Comparison of ENCODE assay signal across 8 cellular contexts in genomic region chr19:18290250-18291018, GRCh38. TPM values are rescaled to one million over a fixed set of nuclear protein-coding genes. Genes with fewer than 3 reads are reported as not detected.
DNase-seq lines count a peak whose midpoint lies in the region; ATAC-seq, FAIRE-seq and TF ChIP-seq lines count a peak whose summit lies in the region.

No MANE protein-coding gene starts in this region.

- BruUV-seq in HepG2 (replicated peaks; lab: Mats Ljungman, UMichigan): no TSS peak

- H3K27me3 ChIP-seq in HepG2 (ENCODE audit: control insufficient read depth in 1 of 2, insufficient read depth in 2 of 2, low read length in 2 of 2): no peaks in the 10 kb centered on the region
- H3K27me3 ChIP-seq in Karpas-422 (ENCODE audit: low read length): no peaks in the 10 kb centered on the region

- H3K9me3 ChIP-seq in HepG2 (ENCODE audit: low read length) (no peaks in the 10 kb centered on the region), Karpas-422 (ENCODE audit: low read length) (no peaks in the 10 kb centered on the region)

- H3K9me2 ChIP-seq in Karpas-422 (replicated peaks; ENCODE audit: insufficient read depth, low read length): no peaks in the 10 kb centered on the region

- TF ChIP-seq RAD21 in HepG2 (CRISPR knock-in tag; IDR thresholded peaks at IDR 0.05): no peak

- no peak for FAIRE-seq in HepG2 (lab: Jason Lieb, UNC)

- POLR2A ChIA-PET in HepG2 (lab: Yijun Ruan, JAX): interaction anchor here (3.1 kb wide), 1 partner anchor 10 kb away, joined by 47 read pairs; the partner anchor contains the start of gene JUND

- H3K9ac ChIP-seq in HepG2 (ENCODE audit: insufficient read depth, low read depth, low read length): 0 out of 2 replicates have a peak overlapping the region, but pooled peaks have one; percentile 29
- H3K9ac ChIP-seq in Karpas-422 (ENCODE audit: low read length): no peak overlapping the region

- in situ Hi-C loops in HepG2 (cut with HindIII; ENCODE audit: extremely low pct_ligation_motif_present, low pct_unique_long_range_greater_than_20kb): no loop called here

- DNase-seq in NOMO-1 treated with dmso at 0.1 percent for 144 hours (lab: John Stamatoyannopoulos, UW; ENCODE audit: unreplicated experiment): peak; percentile 25
- DNase-seq in activated T-helper 9 cell treated with anti-CD3 and anti-CD28 coated beads, Interleukin-2, amount 50 U/mL, for 16 hours (ENCODE audit: low read depth): peak; percentile 82
- DNase-seq in HepG2 (ENCODE audit: low spot score): no peak
- peak; percentile 59 to 85 for DNase-seq in stimulated activated CD8-positive, alpha-beta memory T cell treated with anti-CD3 and anti-CD28 coated beads, Interleukin-4, amount 100 ng/mL, for 4 hours (ENCODE audit: low read depth in 2 of 2, low spot score in 1 of 2)
- no peak for DNase-seq in Karpas-422

- WGBS in HepG2 (ENCODE audit: low lambda C conversion rate): 31% methylated on average over 13 of the region's 15 CpGs

- H4K20me1 ChIP-seq in HepG2 (ENCODE audit: insufficient read depth, low read length) (no peaks in the 10 kb centered on the region), Karpas-422 (ENCODE audit: insufficient read depth, low read depth, low read length) (no peaks in the 10 kb centered on the region)

- no peak overlapping the region for H3K4me2 ChIP-seq in HepG2 (ENCODE audit: low read depth, low read length)
- no peak overlapping the region for H3K4me2 ChIP-seq in Karpas-422 (ENCODE audit: low read depth, low read length, poor library complexity, severe bottlenecking)

- intact Hi-C loops in HepG2 (cut with micrococcal nuclease; ENCODE audit: unreplicated experiment): no loop called here

- ATAC-seq in GM18498 (IDR thresholded peaks at IDR 0.05; ENCODE audit: unreplicated experiment) (peak; percentile 48), HepG2 (no peak), HG03159 (IDR thresholded peaks at IDR 0.05; ENCODE audit: unreplicated experiment) (no peak), GM19328 (IDR thresholded peaks at IDR 0.05; ENCODE audit: unreplicated experiment) (no peak)

- no peaks in the 10 kb centered on the region for H3K79me2 ChIP-seq in HepG2 (ENCODE audit: insufficient read depth, low read length)
- H3K79me2 ChIP-seq in Karpas-422 (ENCODE audit: low read length): no peaks in the 10 kb centered on the region

- TF ChIP-seq POLR2A in HepG2 (IDR thresholded peaks at IDR 0.05; ENCODE audit: insufficient read depth in 1 of 2, low read depth in 2 of 2, low read length in 2 of 2): no peak

- no peaks in the 10 kb centered on the region for H3K36me3 ChIP-seq in HepG2 (replicated peaks in 1 of 2; ENCODE audit: control insufficient read depth in 1 of 2, insufficient read depth in 2 of 2, low read length in 2 of 2)
- H3K36me3 ChIP-seq in Karpas-422 (ENCODE audit: insufficient read depth, low read length): no peaks in the 10 kb centered on the region

- peaks cover 85% of the 10 kb centered on the region for H3K4me1 ChIP-seq in HepG2 (ENCODE audit: insufficient read depth, low read length)
- H3K4me1 ChIP-seq in Karpas-422 (ENCODE audit: low read length): peaks cover 31% of the 10 kb centered on the region

- TF ChIP-seq EP300 in HepG2 (IDR thresholded peaks at IDR 0.05; ENCODE audit: low read depth in 2 of 2, low read length in 2 of 2) (no peak), HepG2 (CRISPR knock-in tag; IDR thresholded peaks at IDR 0.05; ENCODE audit: borderline replicate concordance) (no peak)

- H3K27ac ChIP-seq in HepG2 (ENCODE audit: extremely low read length, insufficient read depth, low read length): no peak overlapping the region
- H3K27ac ChIP-seq in Karpas-422 (ENCODE audit: low read length): no peak overlapping the region

- H3K4me3 ChIP-seq in HepG2 (replicated peaks in 1 of 3; ENCODE audit: insufficient read depth in 1 of 3, low read depth in 2 of 3, low read length in 3 of 3): no peak overlapping the region
- H3K4me3 ChIP-seq in Karpas-422 (ENCODE audit: low read length): no peak overlapping the region

- H2AFZ ChIP-seq in HepG2 (ENCODE audit: low read length) (no peak overlapping the region), Karpas-422 (ENCODE audit: low read length) (no peak overlapping the region)

- CTCF ChIA-PET in HepG2 (lab: Yijun Ruan, JAX; ENCODE audit: low intra/inter-chr PET ratio, low total read pairs): no interaction called here

- no peak for TF ChIP-seq CTCF in HepG2 (CRISPR knock-in tag; IDR thresholded peaks at IDR 0.05)

RNA-seq across cellular contexts. Expression of gene JUND, which starts 9.0 kb away (rescaled TPM):
- total RNA-seq in HepG2 (2016; rRNA removed; fragmentation: Illumina TruSeq; extraction: Trizol): 31.8 and 41.2 TPM in 2 replicates
- 36.4 and 41.0 TPM in 2 replicates for total RNA-seq in HepG2 (2016; cell fraction: cytosol; rRNA removed; fragmentation: Illumina TruSeq; extraction: Trizol; ENCODE audit: low read depth)
- total RNA-seq in HepG2 (2016; cell fraction: insoluble cytoplasmic fraction; rRNA removed; fragmentation: Illumina TruSeq; extraction: Trizol): 30.0 and 40.6 TPM in 2 replicates
- 68.5 and 98.0 TPM in 2 replicates for total RNA-seq in HepG2 (2016; cell fraction: membrane; rRNA removed; fragmentation: Illumina TruSeq; extraction: Trizol)
- 23.4 and 45.2 TPM in 2 replicates for total RNA-seq in HepG2 (2016; cell fraction: nucleus; rRNA removed; fragmentation: Illumina TruSeq; extraction: Trizol)
- 59.8 and 124 TPM in 2 replicates for polyA plus RNA-seq in HepG2 (2011; rRNA removed)
- polyA plus RNA-seq in HepG2 (2011; cell fraction: cytosol; rRNA removed): 93.9 and 178 TPM in 2 replicates
- polyA plus RNA-seq in HepG2 (2011; cell fraction: nucleus; rRNA removed): 129 and 136 TPM in 2 replicates
- 44.0 and 66.6 TPM in 2 replicates for polyA plus RNA-seq in HepG2 (2012)
- 85.1 and 91.8 TPM in 2 replicates for polyA plus RNA-seq in HepG2 (2016; cell fraction: cytosol; fragmentation: Illumina TruSeq; extraction: Trizol; ENCODE audit: low read depth)
- 74.4 and 76.0 TPM in 2 replicates for polyA plus RNA-seq in HepG2 (2016; cell fraction: insoluble cytoplasmic fraction; fragmentation: Illumina TruSeq; extraction: Trizol; ENCODE audit: low read depth)
- polyA plus RNA-seq in HepG2 (2016; cell fraction: membrane; fragmentation: Illumina TruSeq; extraction: Trizol; ENCODE audit: low read depth): 131 and 149 TPM in 2 replicates
- polyA plus RNA-seq in HepG2 (2016; cell fraction: nucleus; fragmentation: Illumina TruSeq; extraction: Trizol; ENCODE audit: insufficient read depth, low read depth): 77.1 and 84.7 TPM in 2 replicates
- 49.7 and 194 TPM in 2 replicates for polyA minus RNA-seq in HepG2 (2011; rRNA and poly(A)+ RNA removed; ENCODE audit: low replicate concordance)
- 164 and 168 TPM in 2 replicates for polyA minus RNA-seq in HepG2 (2011; cell fraction: cytosol; rRNA and poly(A)+ RNA removed)
- polyA minus RNA-seq in HepG2 (2011; cell fraction: nucleus; rRNA and poly(A)+ RNA removed): 60.5 and 91.9 TPM in 2 replicates
- total RNA-seq in Karpas-422 (2014; rRNA removed; shearing (Covaris generic); ENCODE audit: low replicate concordance): 69.5 and 274 TPM in 2 replicates

RNA-seq across cellular contexts. Expression of gene IQCN, which starts 16.2 kb away (rescaled TPM):
- 0.04 and 0.07 TPM in 2 replicates for total RNA-seq in HepG2 (2016; rRNA removed; fragmentation: Illumina TruSeq; extraction: Trizol)
- not detected in 2 replicates for total RNA-seq in HepG2 (2016; cell fraction: cytosol; rRNA removed; fragmentation: Illumina TruSeq; extraction: Trizol; ENCODE audit: low read depth)
- total RNA-seq in HepG2 (2016; cell fraction: insoluble cytoplasmic fraction; rRNA removed; fragmentation: Illumina TruSeq; extraction: Trizol): 0.04 TPM in 1 of 2 replicates, not detected in the other
- not detected in 2 replicates for total RNA-seq in HepG2 (2016; cell fraction: membrane; rRNA removed; fragmentation: Illumina TruSeq; extraction: Trizol)
- total RNA-seq in HepG2 (2016; cell fraction: nucleus; rRNA removed; fragmentation: Illumina TruSeq; extraction: Trizol): 0.13 TPM in 1 of 2 replicates, not detected in the other
- 0.14 and 0.18 TPM in 2 replicates for polyA plus RNA-seq in HepG2 (2011; rRNA removed)
- polyA plus RNA-seq in HepG2 (2011; cell fraction: cytosol; rRNA removed): 0.03 and 0.04 TPM in 2 replicates
- 1.3 and 1.5 TPM in 2 replicates for polyA plus RNA-seq in HepG2 (2011; cell fraction: nucleus; rRNA removed)
- polyA plus RNA-seq in HepG2 (2012): 0.13 TPM in 2 replicates
- not detected in 2 replicates for polyA plus RNA-seq in HepG2 (2016; cell fraction: cytosol; fragmentation: Illumina TruSeq; extraction: Trizol; ENCODE audit: low read depth)
- polyA plus RNA-seq in HepG2 (2016; cell fraction: insoluble cytoplasmic fraction; fragmentation: Illumina TruSeq; extraction: Trizol; ENCODE audit: low read depth): not detected in 2 replicates
- polyA plus RNA-seq in HepG2 (2016; cell fraction: membrane; fragmentation: Illumina TruSeq; extraction: Trizol; ENCODE audit: low read depth): not detected in 2 replicates
- 0.25 and 0.49 TPM in 2 replicates for polyA plus RNA-seq in HepG2 (2016; cell fraction: nucleus; fragmentation: Illumina TruSeq; extraction: Trizol; ENCODE audit: insufficient read depth, low read depth)
- polyA minus RNA-seq in HepG2 (2011; rRNA and poly(A)+ RNA removed; ENCODE audit: low replicate concordance): 0.26 and 0.91 TPM in 2 replicates
- polyA minus RNA-seq in HepG2 (2011; cell fraction: cytosol; rRNA and poly(A)+ RNA removed): 0.53 TPM in 1 of 2 replicates, not detected in the other
- polyA minus RNA-seq in HepG2 (2011; cell fraction: nucleus; rRNA and poly(A)+ RNA removed): 0.52 and 0.62 TPM in 2 replicates
- 0.37 and 0.87 TPM in 2 replicates for total RNA-seq in Karpas-422 (2014; rRNA removed; shearing (Covaris generic); ENCODE audit: low replicate concordance)

RNA-seq across cellular contexts. Expression of gene LSM4, which starts 32.4 kb away (rescaled TPM):
- 166 and 188 TPM in 2 replicates for total RNA-seq in HepG2 (2016; rRNA removed; fragmentation: Illumina TruSeq; extraction: Trizol)
- 129 and 159 TPM in 2 replicates for total RNA-seq in HepG2 (2016; cell fraction: cytosol; rRNA removed; fragmentation: Illumina TruSeq; extraction: Trizol; ENCODE audit: low read depth)
- total RNA-seq in HepG2 (2016; cell fraction: insoluble cytoplasmic fraction; rRNA removed; fragmentation: Illumina TruSeq; extraction: Trizol): 185 and 208 TPM in 2 replicates
- total RNA-seq in HepG2 (2016; cell fraction: membrane; rRNA removed; fragmentation: Illumina TruSeq; extraction: Trizol): 248 and 299 TPM in 2 replicates
- total RNA-seq in HepG2 (2016; cell fraction: nucleus; rRNA removed; fragmentation: Illumina TruSeq; extraction: Trizol): 62.8 and 69.8 TPM in 2 replicates
- polyA plus RNA-seq in HepG2 (2011; rRNA removed): 65.8 and 66.8 TPM in 2 replicates
- 97.1 and 133 TPM in 2 replicates for polyA plus RNA-seq in HepG2 (2011; cell fraction: cytosol; rRNA removed)
- polyA plus RNA-seq in HepG2 (2011; cell fraction: nucleus; rRNA removed): 51.8 and 54.0 TPM in 2 replicates
- 62.7 and 78.9 TPM in 2 replicates for polyA plus RNA-seq in HepG2 (2012)
- polyA plus RNA-seq in HepG2 (2016; cell fraction: cytosol; fragmentation: Illumina TruSeq; extraction: Trizol; ENCODE audit: low read depth): 166 and 238 TPM in 2 replicates
- 205 and 220 TPM in 2 replicates for polyA plus RNA-seq in HepG2 (2016; cell fraction: insoluble cytoplasmic fraction; fragmentation: Illumina TruSeq; extraction: Trizol; ENCODE audit: low read depth)
- 217 and 267 TPM in 2 replicates for polyA plus RNA-seq in HepG2 (2016; cell fraction: membrane; fragmentation: Illumina TruSeq; extraction: Trizol; ENCODE audit: low read depth)
- 105 and 120 TPM in 2 replicates for polyA plus RNA-seq in HepG2 (2016; cell fraction: nucleus; fragmentation: Illumina TruSeq; extraction: Trizol; ENCODE audit: insufficient read depth, low read depth)
- polyA minus RNA-seq in HepG2 (2011; rRNA and poly(A)+ RNA removed; ENCODE audit: low replicate concordance): 40.8 and 88.8 TPM in 2 replicates
- polyA minus RNA-seq in HepG2 (2011; cell fraction: cytosol; rRNA and poly(A)+ RNA removed): 24.9 and 32.6 TPM in 2 replicates
- 13.4 and 14.2 TPM in 2 replicates for polyA minus RNA-seq in HepG2 (2011; cell fraction: nucleus; rRNA and poly(A)+ RNA removed)
- total RNA-seq in Karpas-422 (2014; rRNA removed; shearing (Covaris generic); ENCODE audit: low replicate concordance): 198 and 359 TPM in 2 replicates

RNA-seq across cellular contexts. Expression of gene PGPEP1, which starts 50.0 kb away (rescaled TPM):
- total RNA-seq in HepG2 (2016; rRNA removed; fragmentation: Illumina TruSeq; extraction: Trizol): 56.6 and 57.7 TPM in 2 replicates
- total RNA-seq in HepG2 (2016; cell fraction: cytosol; rRNA removed; fragmentation: Illumina TruSeq; extraction: Trizol; ENCODE audit: low read depth): 13.1 and 14.4 TPM in 2 replicates
- total RNA-seq in HepG2 (2016; cell fraction: insoluble cytoplasmic fraction; rRNA removed; fragmentation: Illumina TruSeq; extraction: Trizol): 51.1 and 64.9 TPM in 2 replicates
- 36.0 and 36.7 TPM in 2 replicates for total RNA-seq in HepG2 (2016; cell fraction: membrane; rRNA removed; fragmentation: Illumina TruSeq; extraction: Trizol)
- total RNA-seq in HepG2 (2016; cell fraction: nucleus; rRNA removed; fragmentation: Illumina TruSeq; extraction: Trizol): 30.3 and 33.5 TPM in 2 replicates
- polyA plus RNA-seq in HepG2 (2011; rRNA removed): 53.1 and 64.3 TPM in 2 replicates
- polyA plus RNA-seq in HepG2 (2011; cell fraction: cytosol; rRNA removed): 37.2 and 38.6 TPM in 2 replicates
- 97.0 and 102 TPM in 2 replicates for polyA plus RNA-seq in HepG2 (2011; cell fraction: nucleus; rRNA removed)
- 26.8 and 28.6 TPM in 2 replicates for polyA plus RNA-seq in HepG2 (2012)
- 15.6 and 16.2 TPM in 2 replicates for polyA plus RNA-seq in HepG2 (2016; cell fraction: cytosol; fragmentation: Illumina TruSeq; extraction: Trizol; ENCODE audit: low read depth)
- polyA plus RNA-seq in HepG2 (2016; cell fraction: insoluble cytoplasmic fraction; fragmentation: Illumina TruSeq; extraction: Trizol; ENCODE audit: low read depth): 40.6 and 44.1 TPM in 2 replicates
- 22.8 and 23.5 TPM in 2 replicates for polyA plus RNA-seq in HepG2 (2016; cell fraction: membrane; fragmentation: Illumina TruSeq; extraction: Trizol; ENCODE audit: low read depth)
- 51.1 and 66.5 TPM in 2 replicates for polyA plus RNA-seq in HepG2 (2016; cell fraction: nucleus; fragmentation: Illumina TruSeq; extraction: Trizol; ENCODE audit: insufficient read depth, low read depth)
- polyA minus RNA-seq in HepG2 (2011; rRNA and poly(A)+ RNA removed; ENCODE audit: low replicate concordance): 22.4 and 187 TPM in 2 replicates
- polyA minus RNA-seq in HepG2 (2011; cell fraction: cytosol; rRNA and poly(A)+ RNA removed): 44.1 and 52.6 TPM in 2 replicates
- polyA minus RNA-seq in HepG2 (2011; cell fraction: nucleus; rRNA and poly(A)+ RNA removed): 46.4 and 57.7 TPM in 2 replicates
- 10.7 and 13.6 TPM in 2 replicates for total RNA-seq in Karpas-422 (2014; rRNA removed; shearing (Covaris generic); ENCODE audit: low replicate concordance)

Comparison
In these comparisons a context has a peak if more than half of its experiments do, and no peak if none do; other contexts are left out.
1. DNase-seq: peak in NOMO-1 treated with dmso at 0.1 percent for 144 hours (single experiment), activated T-helper 9 cell treated with anti-CD3 and anti-CD28 coated beads, Interleukin-2, amount 50 U/mL, for 16 hours (single experiment) and stimulated activated CD8-positive, alpha-beta memory T cell treated with anti-CD3 and anti-CD28 coated beads, Interleukin-4, amount 100 ng/mL, for 4 hours (2 of 2); none in HepG2 (single experiment) and Karpas-422 (single experiment).